22 cellular contexts compared by ENCODE assay signal in genomic region chr7:14995774-14996173, GRCh38.
A peak's percentile ranks its signal among the peaks of the same experiment; 100 is the strongest.
DNase-seq lines count a peak whose midpoint lies in the region; ATAC-seq, FAIRE-seq and TF ChIP-seq lines count a peak whose summit lies in the region.
"Had no signal": no experiment of that assay in that cellular context is flagged by ENCODE, and none has a peak within 500 bp of the region (broad histone marks: within the 10 kb centered on the region; RNA-seq: fewer than 3 reads in every experiment).

No MANE protein-coding gene starts in this region.

- H3K36me3 Mint-ChIP-seq in HFFc6 (ENCODE audit: low read depth) (peaks cover 5% of the 10 kb centered on the region; the same call in 1 of the 2 replicates), astrocyte (ENCODE audit: low read depth, unreplicated experiment) (no peaks in the 10 kb centered on the region)
- H3K36me3 Mint-ChIP-seq: CD8-positive, alpha-beta T cell had no signal

- H3K9ac ChIP-seq in astrocyte (ENCODE audit: low read length): no peak overlapping the region
- H3K9ac ChIP-seq: BLaER1 treated with 17β-estradiol and CSF1 and Interleukin-3, amounts not matched to agents 10 nM and 100 nM had no signal

- no peak for TF ChIP-seq EP300 in A549 (IDR thresholded peaks at IDR 0.05)

- H3K9me3 Mint-ChIP-seq in HFFc6 (peaks cover 4% of the 10 kb centered on the region; the same call in 1 of the 2 replicates), astrocyte (ENCODE audit: unreplicated experiment) (no peaks in the 10 kb centered on the region)

- H3K27me3 Mint-ChIP-seq in HFFc6 (ENCODE audit: insufficient read depth) (no peaks in the 10 kb centered on the region), astrocyte (ENCODE audit: low read depth, unreplicated experiment) (no peaks in the 10 kb centered on the region)
- H3K27me3 Mint-ChIP-seq: IgD-negative memory B cell had no signal

- no peaks in the 10 kb centered on the region for H3K79me2 ChIP-seq in astrocyte (ENCODE audit: insufficient read depth, low read length)

- H3K27me3 ChIP-seq in astrocyte (ENCODE audit: insufficient read depth, low read length): no peaks in the 10 kb centered on the region
- H3K27me3 ChIP-seq: BLaER1 treated with 17β-estradiol and CSF1 and Interleukin-3, amounts not matched to agents 10 nM and 100 nM had no signal

- peak overlapping the region; percentile 7 for H2AFZ ChIP-seq in astrocyte (ENCODE audit: low read depth, low read length)

- no peak for FAIRE-seq in A549 (lab: Jason Lieb, UNC)
- no peak for FAIRE-seq in astrocyte (lab: Jason Lieb, UNC)
- FAIRE-seq: HTR-8/SVneo had no signal

- DNase-seq in A549 (ENCODE audit: low read depth in 1 of 2, low spot score in 1 of 2) (no peak), HFFc6 (peak; percentile 47), astrocyte (ENCODE audit: low read depth) (peak; percentile 56), iris pigment epithelial cell (ENCODE audit: low read depth) (peak; percentile 1), AG08395 (ENCODE audit: low spot score) (no peak), left colon (no peak), amygdala (lab: John Stamatoyannopoulos, UW) (no peak), AML-193 (lab: John Stamatoyannopoulos, UW) (no peak)
- DNase-seq: CD8-positive, alpha-beta T cell; DMS153; MV-4-11; NCI-H1105 treated with DMSO at 0.1 percent for 48 hours; NCI-H2081 treated with DMSO at 0.1 percent for 48 hours; PC-3; RPMI8226; SHP77; SW 1271 had no signal

- peak overlapping the region; percentile 27; the same call in 1 of the 2 replicates for H3K4me3 Mint-ChIP-seq in HFFc6
- no peak overlapping the region for H3K4me3 Mint-ChIP-seq in astrocyte (ENCODE audit: unreplicated experiment)
- H3K4me3 Mint-ChIP-seq: CD8-positive, alpha-beta T cell; IgD-negative memory B cell had no signal

- no peaks in the 10 kb centered on the region for H4K20me1 ChIP-seq in astrocyte (ENCODE audit: insufficient read depth, low read length)
- H4K20me1 ChIP-seq: BLaER1 treated with 17β-estradiol and CSF1 and Interleukin-3, amounts not matched to agents 10 nM and 100 nM had no signal

- no peaks in the 10 kb centered on the region for H3K36me3 ChIP-seq in astrocyte (ENCODE audit: insufficient read depth, low read length)
- H3K36me3 ChIP-seq: BLaER1 treated with 17β-estradiol and CSF1 and Interleukin-3, amounts not matched to agents 10 nM and 100 nM; HAP-1 had no signal

- WGBS in A549 (ENCODE audit: missing lambda C conversion rate): 7% methylated on average over 2 of the region's 2 CpGs

- no peak for TF ChIP-seq RAD21 in A549 (conservative IDR thresholded peaks at IDR 0.05 in 1 of 2, IDR thresholded peaks at IDR 0.05 in 1 of 2)

- H3K27ac ChIP-seq in A549 (no peak overlapping the region), astrocyte (ENCODE audit: low read depth, low read length) (no peak overlapping the region)
- H3K27ac ChIP-seq: BLaER1 treated with 17β-estradiol and CSF1 and Interleukin-3, amounts not matched to agents 10 nM and 100 nM; SK-N-MC had no signal

- POLR2A ChIA-PET in A549 (lab: Yijun Ruan, JAX): no interaction called here

- H3K9me3 ChIP-seq in A549: no peaks in the 10 kb centered on the region
- no peaks in the 10 kb centered on the region for H3K9me3 ChIP-seq in astrocyte (ENCODE audit: insufficient read depth, low read depth, low read length)
- H3K9me3 ChIP-seq: HAP-1 had no signal

- CTCF ChIA-PET in A549 (lab: Yijun Ruan, JAX): no interaction called here

- TF ChIP-seq POLR2A in A549 (IDR thresholded peaks at IDR 0.05; ENCODE audit: low read length): no peak

- H3K4me1 Mint-ChIP-seq in HFFc6 (ENCODE audit: low read depth) (peaks cover 24% of the 10 kb centered on the region), astrocyte (ENCODE audit: low read depth, unreplicated experiment) (peaks cover 6% of the 10 kb centered on the region)
- H3K4me1 Mint-ChIP-seq: IgD-negative memory B cell had no signal

- intact Hi-C loops in left colon (cut with DNase I, micrococcal nuclease): no loop called here

- TF ChIP-seq CTCF in A549 (IDR thresholded peaks at IDR 0.05) (no peak), HFFc6 (IDR thresholded peaks at IDR 0.05) (no peak), astrocyte (IDR thresholded peaks at IDR 0.05; ENCODE audit: insufficient read depth, low read depth, low read length) (no peak)

- peak overlapping the region; percentile 32; the same call in 1 of the 2 replicates for H3K27ac Mint-ChIP-seq in HFFc6
- H3K27ac Mint-ChIP-seq in astrocyte (ENCODE audit: unreplicated experiment): no peak overlapping the region
- H3K27ac Mint-ChIP-seq: CD8-positive, alpha-beta T cell had no signal

- H3K4me1 ChIP-seq in A549 (no peaks in the 10 kb centered on the region), astrocyte (ENCODE audit: insufficient read depth, low read length) (no peaks in the 10 kb centered on the region)
- H3K4me1 ChIP-seq: BLaER1 treated with 17β-estradiol and CSF1 and Interleukin-3, amounts not matched to agents 10 nM and 100 nM; HAP-1 had no signal

- H3K4me3 ChIP-seq in A549 (no peak overlapping the region), astrocyte (ENCODE audit: insufficient read depth, low read depth, low read length) (no peak overlapping the region)
- H3K4me3 ChIP-seq: BLaER1 treated with 17β-estradiol and CSF1 and Interleukin-3, amounts not matched to agents 10 nM and 100 nM; HAP-1; SK-N-MC had no signal

- H3K4me2 ChIP-seq in A549 (no peak overlapping the region), astrocyte (ENCODE audit: low read length) (no peak overlapping the region)
- H3K4me2 ChIP-seq: BLaER1 treated with 17β-estradiol and CSF1 and Interleukin-3, amounts not matched to agents 10 nM and 100 nM had no signal

- ATAC-seq in A549 (no peak), left colon (no peak)
- ATAC-seq: CD8-positive, alpha-beta T cell; PC-3 had no signal

TF ChIP-seq in A549, 52 proteins besides CTCF, POLR2A, EP300 and RAD21:
- TF ChIP-seq MAFK (IDR thresholded peaks at IDR 0.05; ENCODE audit: partially characterized antibody) (peak; percentile 74), ZNF302 (CRISPR knock-in tag; IDR thresholded peaks at IDR 0.05) (no peak), CHD4 (IDR thresholded peaks at IDR 0.05; ENCODE audit: borderline replicate concordance) (no peak), HOXB5 (CRISPR knock-in tag; IDR thresholded peaks at IDR 0.05) (no peak), POLR2AphosphoS2 (conservative IDR thresholded peaks at IDR 0.05; ENCODE audit: low read length) (no peak)

Comparison
In these comparisons a context has a peak if more than half of its experiments do, and no peak if none do; other contexts are left out.
1. DNase-seq: peak in HFFc6 (single experiment), astrocyte (single experiment) and iris pigment epithelial cell (single experiment); none in A549 (0 of 2), AG08395 (single experiment), left colon (0 of 2), amygdala (0 of 56) and AML-193 (0 of 2).